36 cellular contexts compared by ENCODE assay signal in the genomic region with DNA sequence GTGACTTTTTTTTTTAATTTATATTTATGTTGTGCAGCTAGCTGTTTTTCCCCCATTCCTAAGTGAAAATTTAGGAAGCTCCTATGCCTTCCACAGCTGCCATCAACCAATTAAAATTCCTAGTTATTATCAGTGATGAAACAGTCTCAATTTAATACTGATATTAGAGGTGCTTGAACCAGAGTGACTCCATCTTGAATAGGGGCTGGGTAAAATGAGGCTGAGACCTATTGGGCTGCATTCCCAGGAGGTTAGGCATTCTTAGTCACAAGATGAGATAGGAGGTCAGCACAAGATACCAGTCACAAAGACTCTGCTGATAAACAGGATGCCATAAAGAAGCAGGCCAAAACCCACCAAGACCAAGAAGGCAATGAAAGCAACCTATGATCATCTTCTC.
"Had no signal": no experiment of that assay in that cellular context is flagged by ENCODE, and none has a peak within 500 bp of the region (broad histone marks: within the 10 kb centered on the region; RNA-seq: fewer than 3 reads in every experiment).

No MANE protein-coding gene starts in this region.

- H3K9me3 ChIP-seq: MG63 had no signal

- H3K4me3 ChIP-seq: MG63 had no signal

- H3K36me3 ChIP-seq: MG63 had no signal

- DNase-seq: Karpas-422, Kasumi-1, MG63, MM.1S, MV-4-11, NCI-H1048, NCI-H1092, NCI-H1092 treated with DMSO at 0.1 percent for 48 hours, NCI-H1105, NCI-H1105 treated with DMSO at 0.1 percent for 48 hours, NCI-H1417, NCI-H1417 treated with DMSO at 0.1 percent for 48 hours, NCI-H1436, NCI-H1436 treated with DMSO at 0.1 percent for 48 hours, NCI-H146, NCI-H1694, NCI-H1694 treated with DMSO at 0.1 percent for 48 hours, NCI-H187, NCI-H187 treated with DMSO at 0.1 percent for 48 hours, NCI-H1930, NCI-H2029, NCI-H2029 treated with DMSO at 0.1 percent for 48 hours, NCI-H2081, NCI-H2081 treated with DMSO at 0.1 percent for 48 hours, NCI-H2107, NCI-H2171, NCI-H2171 treated with DMSO at 0.1 percent for 48 hours, NCI-H2227 treated with DMSO at 0.1 percent for 48 hours, NCI-H226, NCI-H345, NCI-H446, NCI-H446 treated with DMSO at 0.1 percent for 48 hours, NCI-H510A, NCI-H510A treated with DMSO at 0.1 percent for 48 hours, NCI-H524, NCI-H524 treated with DMSO at 0.1 percent for 48 hours had no signal

- H3K27me3 ChIP-seq: MG63 had no signal
